ENCODE assay signal across 11 cellular contexts in the genomic region with DNA sequence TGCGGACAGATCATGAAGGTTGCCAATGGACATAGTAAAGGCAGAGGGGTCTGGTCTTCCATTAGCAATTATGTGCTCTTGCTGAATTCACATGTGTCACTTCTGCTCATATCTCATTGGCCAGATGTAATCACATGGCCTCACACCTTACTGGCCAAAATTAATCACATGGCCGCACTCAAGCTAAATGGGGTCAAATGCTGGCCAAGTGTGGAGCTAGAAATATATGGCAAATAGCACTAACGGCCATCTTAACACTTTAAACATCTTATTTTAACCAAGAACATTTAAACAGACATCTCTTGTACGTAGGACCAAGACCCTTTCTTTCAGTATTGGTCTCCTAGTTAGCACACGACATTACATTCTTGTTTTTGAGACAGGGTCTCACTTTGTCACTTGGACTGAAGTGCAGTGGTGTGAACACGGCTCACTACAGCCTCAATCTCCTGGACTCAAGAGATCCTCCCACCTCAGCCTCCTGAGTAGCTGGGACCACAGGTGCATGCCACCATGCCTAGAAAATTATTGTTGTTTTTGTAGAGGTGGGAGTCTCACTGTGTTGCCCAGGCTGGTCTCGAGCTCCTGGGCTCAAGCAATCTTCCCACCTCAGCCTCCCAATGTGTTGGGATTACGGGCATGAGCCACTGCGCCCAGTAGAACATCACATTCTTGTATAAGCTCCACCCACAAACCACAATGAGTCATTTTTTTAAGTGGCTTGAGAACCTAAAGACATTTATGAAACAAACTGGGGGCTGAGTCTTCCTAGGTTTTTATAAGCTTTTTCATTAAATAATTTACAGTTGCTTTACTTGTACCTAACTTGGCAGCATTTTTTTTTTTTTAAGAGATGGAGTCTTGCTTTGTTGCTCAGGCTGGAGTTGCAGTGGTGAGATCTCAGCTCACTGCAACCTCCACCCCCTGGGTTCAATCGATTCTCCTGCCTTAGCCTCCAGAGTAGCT. TPM values are rescaled to one million over a fixed set of nuclear protein-coding genes. Genes with fewer than 3 reads are reported as not detected.
DNase-seq lines count a peak whose midpoint lies in the region; ATAC-seq, FAIRE-seq and TF ChIP-seq lines count a peak whose summit lies in the region.
"Had no signal": no experiment of that assay in that cellular context is flagged by ENCODE, and none has a peak within 500 bp of the region (broad histone marks: within the 10 kb centered on the region; RNA-seq: fewer than 3 reads in every experiment).

No MANE protein-coding gene starts in this region.

- peaks cover 18% of the 10 kb centered on the region for H3K27me3 Mint-ChIP-seq in activated CD4-positive, alpha-beta memory T cell treated with anti-CD3 and anti-CD28 coated beads, Interleukin-2, amount 10 ng/mL, durations not matched to agents 7 days and 5 days
- no peaks in the 10 kb centered on the region for H3K27me3 Mint-ChIP-seq in activated CD4-positive, alpha-beta memory T cell treated with anti-CD3 and anti-CD28 coated beads for 36 hours

- BruUV-seq in PC-3 (replicated peaks; lab: Mats Ljungman, UMichigan) = no TSS peak

- H3K4me2 ChIP-seq in PC-3 (ENCODE audit: low read length) = peak overlapping the region; percentile 68

- H3K9me2 ChIP-seq in PC-3 (replicated peaks; ENCODE audit: low read length) = no peaks in the 10 kb centered on the region

- no peak overlapping the region for H3K4me3 Mint-ChIP-seq in activated CD4-positive, alpha-beta memory T cell treated with anti-CD3 and anti-CD28 coated beads, Interleukin-2, amount 10 ng/mL, durations not matched to agents 7 days and 5 days
- no peak overlapping the region for H3K4me3 Mint-ChIP-seq in activated CD4-positive, alpha-beta memory T cell treated with anti-CD3 and anti-CD28 coated beads for 36 hours
- H3K4me3 Mint-ChIP-seq: activated naive CD4-positive, alpha-beta T cell treated with anti-CD3 and anti-CD28 coated beads for 36 hours had no signal

- no peak overlapping the region; the same call in 1 of the 2 replicates for H3K9ac ChIP-seq in PC-3 (ENCODE audit: low read length)

- ATAC-seq in PC-3 = peak; percentile 31
- ATAC-seq in heart right ventricle = no peak
- ATAC-seq in HG03039 (IDR thresholded peaks at IDR 0.05; ENCODE audit: unreplicated experiment) = no peak

- peaks cover 11% of the 10 kb centered on the region; the same call in 1 of the 2 replicates for H4K20me1 ChIP-seq in PC-3 (ENCODE audit: low read length)

- CTCF ChIA-PET in activated CD4-positive, alpha-beta memory T cell treated with anti-CD3 and anti-CD28 coated beads, Interleukin-2, amount 10 ng/mL, durations not matched to agents 7 days and 5 days (lab: Charles Lee) = interaction anchor here (0.6 to 1.6 kb wide), 7 partner anchors 10 to 872 kb away, joined by 3 to 4 read pairs (median 3); a partner anchor contains a TSS
- CTCF ChIA-PET in activated CD4-positive, alpha-beta memory T cell treated with anti-CD3 and anti-CD28 coated beads for 36 hours (lab: Charles Lee) = interaction anchor here (0.6 to 1.6 kb wide), 5 partner anchors 77 to 167 kb away, joined by 3 to 8 read pairs (median 3); a partner anchor contains a TSS
- CTCF ChIA-PET in PC-3 (lab: Charles Lee) = interaction anchor here (0.6 to 0.7 kb wide), 3 partner anchors 60 to 173 kb away, joined by 4 to 5 read pairs (median 5); a partner anchor contains a TSS

- H2AFZ ChIP-seq in PC-3 (ENCODE audit: low read length) = no peak overlapping the region

- H3K9me3 ChIP-seq in PC-3 (ENCODE audit: low read length) (no peaks in the 10 kb centered on the region), small intestine (ENCODE audit: control insufficient read depth, low read depth) (no peaks in the 10 kb centered on the region), heart right ventricle (peaks cover 0 to 10% (median 0%) of the 10 kb centered on the region in 11 donors)

- H3K79me2 ChIP-seq in PC-3 (ENCODE audit: low read length) = peaks cover 26% of the 10 kb centered on the region

- H3K4me1 ChIP-seq in PC-3 (ENCODE audit: insufficient read depth, low read length) (peaks cover 35% of the 10 kb centered on the region), small intestine (ENCODE audit: control insufficient read depth in 2 of 2, insufficient read depth in 1 of 2, low read depth in 1 of 2, low read length in 1 of 2) (no peaks in the 10 kb centered on the region), heart right ventricle (peaks cover 9 to 40% (median 20%) of the 10 kb centered on the region in 9 donors)

- TF ChIP-seq CTCF in PC-3 (conservative IDR thresholded peaks at IDR 0.05; ENCODE audit: low read depth, low read length) (no peak), choroid plexus epithelial cell (conservative IDR thresholded peaks at IDR 0.05; ENCODE audit: low read depth, low read length) (no peak), GM10266 (IDR thresholded peaks at IDR 0.05; ENCODE audit: control insufficient read depth, insufficient read depth, low read depth, missing control alignments) (no peak), heart right ventricle (IDR thresholded peaks at IDR 0.05) (no peak)

- WGBS in small intestine, 3 donors = 76 to 87% (median 84%) methylated on average over 10 of the region's 10 CpGs
- WGBS in heart right ventricle, 2 donors = 93% methylated on average over 10 of the region's 10 CpGs

- POLR2A ChIA-PET in activated CD4-positive, alpha-beta memory T cell treated with anti-CD3 and anti-CD28 coated beads, Interleukin-2, amount 10 ng/mL, durations not matched to agents 7 days and 5 days (lab: Charles Lee) = interaction anchor here (0.7 to 1.9 kb wide), 6 partner anchors 21 to 537 kb away, joined by 3 to 5 read pairs (median 3); a partner anchor contains a TSS
- POLR2A ChIA-PET in activated CD4-positive, alpha-beta memory T cell treated with anti-CD3 and anti-CD28 coated beads for 36 hours (lab: Charles Lee) = no interaction called here
- POLR2A ChIA-PET in PC-3 (lab: Charles Lee; ENCODE audit: unreplicated experiment) = interaction anchor here (0.7 to 0.9 kb wide), 3 partner anchors 21 to 605 kb away, joined by 3 to 8 read pairs (median 3); no protein-coding TSS in a partner anchor

- H3K27me3 ChIP-seq in PC-3 (ENCODE audit: low read length) (no peaks in the 10 kb centered on the region), small intestine (ENCODE audit: control insufficient read depth in 2 of 2, insufficient read depth in 2 of 2, low read length in 2 of 2) (no peaks in the 10 kb centered on the region), heart right ventricle (no peaks in the 10 kb centered on the region)

- no peak for FAIRE-seq in small intestine (lab: Jason Lieb, UNC)

- H3K27ac Mint-ChIP-seq in activated CD4-positive, alpha-beta memory T cell treated with anti-CD3 and anti-CD28 coated beads, Interleukin-2, amount 10 ng/mL, durations not matched to agents 7 days and 5 days = peak overlapping the region; percentile 1
- H3K27ac Mint-ChIP-seq in activated CD4-positive, alpha-beta memory T cell treated with anti-CD3 and anti-CD28 coated beads for 36 hours = no peak overlapping the region
- H3K27ac Mint-ChIP-seq: activated naive CD4-positive, alpha-beta T cell treated with anti-CD3 and anti-CD28 coated beads for 36 hours had no signal

- H3K36me3 ChIP-seq in PC-3 (ENCODE audit: low read depth, low read length) = no peaks in the 10 kb centered on the region
- H3K36me3 ChIP-seq in small intestine (ENCODE audit: control insufficient read depth in 2 of 2, insufficient read depth in 2 of 2, low read length in 2 of 2) = no peaks in the 10 kb centered on the region
- H3K36me3 ChIP-seq in heart right ventricle = no peaks in the 10 kb centered on the region

- intact Hi-C loops in activated CD4-positive, alpha-beta memory T cell treated with anti-CD3 and anti-CD28 coated beads for 36 hours (cut with micrococcal nuclease) = no loop called here
- intact Hi-C loops in PC-3 (cut with micrococcal nuclease) (loop anchor here (5.0 kb wide), 1 partner anchor 96 kb away; no protein-coding TSS in a partner anchor), heart right ventricle (cut with DNase I) (no loop called here)

- H3K4me1 Mint-ChIP-seq in activated CD4-positive, alpha-beta memory T cell treated with anti-CD3 and anti-CD28 coated beads, Interleukin-2, amount 10 ng/mL, durations not matched to agents 7 days and 5 days = peaks cover 38% of the 10 kb centered on the region
- H3K4me1 Mint-ChIP-seq in activated CD4-positive, alpha-beta memory T cell treated with anti-CD3 and anti-CD28 coated beads for 36 hours (ENCODE audit: low read depth) = peaks cover 37% of the 10 kb centered on the region

- H3K36me3 Mint-ChIP-seq in activated CD4-positive, alpha-beta memory T cell treated with anti-CD3 and anti-CD28 coated beads, Interleukin-2, amount 10 ng/mL, durations not matched to agents 7 days and 5 days (ENCODE audit: low read depth) = peaks cover 10% of the 10 kb centered on the region
- peaks cover 3% of the 10 kb centered on the region for H3K36me3 Mint-ChIP-seq in activated CD4-positive, alpha-beta memory T cell treated with anti-CD3 and anti-CD28 coated beads for 36 hours

- peak overlapping the region; percentile 66 for H3K27ac ChIP-seq in PC-3 (ENCODE audit: low read length)
- no peak overlapping the region for H3K27ac ChIP-seq in small intestine (ENCODE audit: low read depth in 1 of 2, low read length in 1 of 2)
- H3K27ac ChIP-seq in heart right ventricle = no peak overlapping the region

- H3K4me3 ChIP-seq in PC-3 (ENCODE audit: low read length) (peak overlapping the region; percentile 9; the same call in 1 of the 2 replicates), choroid plexus epithelial cell (ENCODE audit: low read depth, low read length) (no peak overlapping the region), small intestine (ENCODE audit: low read depth in 1 of 2, low read length in 2 of 2) (no peak overlapping the region), heart right ventricle (no peak overlapping the region)

- DNase-seq in activated CD4-positive, alpha-beta memory T cell treated with anti-CD3 and anti-CD28 coated beads, Interleukin-2, amount 10 ng/mL, durations not matched to agents 7 days and 5 days = peak; percentile 38
- DNase-seq in activated CD4-positive, alpha-beta memory T cell treated with anti-CD3 and anti-CD28 coated beads for 36 hours = no peak
- DNase-seq in PC-3 (peak; percentile 95), choroid plexus epithelial cell (ENCODE audit: low read depth) (peak; percentile 93), small intestine (peak; percentile 25), GM10266 (ENCODE audit: extremely low spot score) (no peak), heart right ventricle (no peak)
- DNase-seq: activated naive CD4-positive, alpha-beta T cell treated with anti-CD3 and anti-CD28 coated beads for 36 hours; H7; NCI-H524 had no signal

- H3F3A ChIP-seq in PC-3 (ENCODE audit: low read length, unreplicated experiment) = no peaks in the 10 kb centered on the region

- H3K9me3 Mint-ChIP-seq in activated CD4-positive, alpha-beta memory T cell treated with anti-CD3 and anti-CD28 coated beads, Interleukin-2, amount 10 ng/mL, durations not matched to agents 7 days and 5 days = peaks cover 5% of the 10 kb centered on the region
- H3K9me3 Mint-ChIP-seq in activated CD4-positive, alpha-beta memory T cell treated with anti-CD3 and anti-CD28 coated beads for 36 hours = peaks cover 13% of the 10 kb centered on the region

RNA-seq across cellular contexts. Expression of a gene that starts 2.9 kb away (rescaled TPM):
- 10 to 100 TPM; 69.3 to 71.7 TPM for total RNA-seq in activated CD4-positive, alpha-beta memory T cell treated with anti-CD3 and anti-CD28 coated beads, Interleukin-2, amount 10 ng/mL, durations not matched to agents 7 days and 5 days
- total RNA-seq in activated CD4-positive, alpha-beta memory T cell treated with anti-CD3 and anti-CD28 coated beads for 36 hours = 100 to 1,000 TPM; 105 to 108 TPM
- 138 and 148 TPM in 2 replicates for total RNA-seq in PC-3 (2014; rRNA removed)
- 100 to 1,000 TPM in 1 of 3 donors, 10 to 100 TPM in 2; 71.4 to 101 (median 74.8) TPM for polyA plus RNA-seq in small intestine
- 100 to 1,000 TPM in 3 of 10 donors, 10 to 100 TPM in 7; 67.8 to 137 (median 90.0) TPM for total RNA-seq in heart right ventricle
- 100 to 1,000 TPM; 107 to 220 TPM for polyA plus RNA-seq in heart right ventricle

RNA-seq across cellular contexts. Expression of a gene that starts 19.4 kb away (rescaled TPM):
- 100 to 1,000 TPM; 121 to 129 TPM for total RNA-seq in activated CD4-positive, alpha-beta memory T cell treated with anti-CD3 and anti-CD28 coated beads, Interleukin-2, amount 10 ng/mL, durations not matched to agents 7 days and 5 days
- 10 to 100 TPM; 88.7 to 98.6 TPM for total RNA-seq in activated CD4-positive, alpha-beta memory T cell treated with anti-CD3 and anti-CD28 coated beads for 36 hours
- 141 and 172 TPM in 2 replicates for total RNA-seq in PC-3 (2014; rRNA removed)
- 10 to 100 TPM; 45.9 to 49.9 (median 49.4) TPM for polyA plus RNA-seq in small intestine
- 10 to 100 TPM; 24.0 to 43.9 (median 34.6) TPM for total RNA-seq in heart right ventricle
- polyA plus RNA-seq in heart right ventricle = 10 to 100 TPM; 31.8 to 91.7 TPM

RNA-seq across cellular contexts. Expression of a gene that starts 29.1 kb away (rescaled TPM):
- total RNA-seq in activated CD4-positive, alpha-beta memory T cell treated with anti-CD3 and anti-CD28 coated beads, Interleukin-2, amount 10 ng/mL, durations not matched to agents 7 days and 5 days = 10 to 100 TPM; 20.2 to 23.0 TPM
- 10 to 100 TPM; 19.6 TPM for total RNA-seq in activated CD4-positive, alpha-beta memory T cell treated with anti-CD3 and anti-CD28 coated beads for 36 hours
- total RNA-seq in PC-3 (2014; rRNA removed) = 42.3 and 61.0 TPM in 2 replicates
- polyA plus RNA-seq in small intestine = 10 to 100 TPM; 30.6 to 54.9 (median 35.1) TPM
- total RNA-seq in heart right ventricle = 10 to 100 TPM; 26.0 to 51.9 (median 32.4) TPM
- polyA plus RNA-seq in heart right ventricle = 10 to 100 TPM; 42.6 to 48.1 TPM

RNA-seq across cellular contexts. Expression of a gene that starts 29.5 kb away (rescaled TPM):
- 10 to 100 TPM; 42.3 to 47.6 TPM for total RNA-seq in activated CD4-positive, alpha-beta memory T cell treated with anti-CD3 and anti-CD28 coated beads, Interleukin-2, amount 10 ng/mL, durations not matched to agents 7 days and 5 days
- 10 to 100 TPM; 32.5 to 34.7 TPM for total RNA-seq in activated CD4-positive, alpha-beta memory T cell treated with anti-CD3 and anti-CD28 coated beads for 36 hours
- total RNA-seq in PC-3 (2014; rRNA removed) (17.8 and 18.8 TPM in 2 replicates), heart right ventricle (10 to 100 TPM; 40.6 to 57.9 (median 50.6) TPM)
- polyA plus RNA-seq in small intestine (10 to 100 TPM; 23.6 to 52.6 (median 36.2) TPM), heart right ventricle (10 to 100 TPM; 30.4 to 41.7 TPM)

RNA-seq across cellular contexts. Expression of a gene that starts 29.9 kb away (rescaled TPM):
- 10 to 100 TPM; 65.3 to 67.9 TPM for total RNA-seq in activated CD4-positive, alpha-beta memory T cell treated with anti-CD3 and anti-CD28 coated beads, Interleukin-2, amount 10 ng/mL, durations not matched to agents 7 days and 5 days
- 10 to 100 TPM; 45.6 to 50.2 TPM for total RNA-seq in activated CD4-positive, alpha-beta memory T cell treated with anti-CD3 and anti-CD28 coated beads for 36 hours
- total RNA-seq in PC-3 (2014; rRNA removed) = 47.5 and 54.9 TPM in 2 replicates
- 10 to 100 TPM; 26.7 to 53.9 (median 28.5) TPM for polyA plus RNA-seq in small intestine
- total RNA-seq in heart right ventricle = 100 to 1,000 TPM in 1 of 10 donors, 10 to 100 TPM in 9; 39.7 to 110 (median 54.9) TPM
- polyA plus RNA-seq in heart right ventricle = 100 to 1,000 TPM in 1 of 2 donors, 10 to 100 TPM in 1; 39.5 to 149 TPM

Comparison
In these comparisons a context has a peak if more than half of its experiments do, and no peak if none do; other contexts are left out.
1. DNase-seq: peak in activated CD4-positive, alpha-beta memory T cell treated with anti-CD3 and anti-CD28 coated beads, Interleukin-2, amount 10 ng/mL, durations not matched to agents 7 days and 5 days (single experiment), PC-3 (single experiment), choroid plexus epithelial cell (single experiment) and small intestine (single experiment); none in activated CD4-positive, alpha-beta memory T cell treated with anti-CD3 and anti-CD28 coated beads for 36 hours (single experiment), GM10266 (single experiment) and heart right ventricle (0 of 2).